In the genomic region with DNA sequence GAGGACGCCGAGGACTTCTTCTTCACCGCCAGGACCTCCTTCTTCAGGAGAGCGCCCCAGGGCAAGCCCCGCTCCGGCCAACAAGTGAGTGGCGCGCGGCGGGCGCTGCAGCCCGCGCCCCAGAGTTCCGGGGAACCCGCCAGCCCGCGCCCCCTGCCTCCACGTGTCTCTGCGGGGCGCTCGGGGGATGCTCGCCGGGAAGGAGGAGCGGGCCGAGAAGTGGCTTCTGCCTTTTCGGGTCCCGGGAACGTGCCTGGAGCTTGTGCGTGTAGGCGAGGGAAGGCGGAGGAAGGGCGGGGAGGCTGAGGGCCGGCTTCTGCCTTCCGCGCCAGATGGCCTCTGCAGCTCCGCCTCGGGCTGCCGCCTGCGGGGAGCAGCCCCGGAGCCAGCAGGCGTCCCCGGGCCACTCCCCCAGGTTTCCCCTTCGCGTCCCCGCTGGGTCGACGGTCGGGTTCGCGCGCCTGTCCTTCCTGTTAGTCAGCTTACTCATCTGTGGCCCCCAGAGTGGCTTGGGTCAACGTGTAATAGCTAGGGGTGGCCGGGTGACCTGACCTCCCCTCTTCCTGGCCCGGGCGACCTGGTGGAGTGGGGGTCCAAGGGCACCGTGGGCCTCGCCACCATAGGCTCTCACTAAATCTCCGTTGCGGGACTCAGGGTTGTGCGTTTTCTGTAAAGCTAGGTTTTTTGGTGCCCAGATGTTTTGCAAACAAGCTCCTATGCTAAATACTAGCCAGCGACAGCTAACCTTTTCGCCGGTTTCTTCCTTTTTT, we compare ENCODE assay signal across 8 cellular contexts. TPM values are rescaled to one million over a fixed set of nuclear protein-coding genes. Genes with fewer than 3 reads are reported as not detected.
A peak's percentile ranks its signal among the peaks of the same experiment; 100 is the strongest.
DNase-seq lines count a peak whose midpoint lies in the region; ATAC-seq lines count a peak whose summit lies in the region.

No MANE protein-coding gene starts in this region.

- ATAC-seq in GM21526 (IDR thresholded peaks at IDR 0.05; ENCODE audit: low FRiP score, unreplicated experiment) = peak; percentile 42

- H3K27me3 Mint-ChIP-seq in IgD-negative memory B cell = no peaks in the 10 kb centered on the region
- H3K27me3 Mint-ChIP-seq in T-helper 1 cell treated with Interleukin-12 subunit alpha and Interleukin-12 subunit beta and Interleukin-4 antibody, amounts not matched to agents 30 μg/mL and 1 μg/mL, for 36 hours (ENCODE audit: low read depth) = no peaks in the 10 kb centered on the region

- peak overlapping the region; percentile 89 to 99 (median 96) for H3K4me3 Mint-ChIP-seq in IgD-negative memory B cell
- peak overlapping the region; percentile 99 for H3K4me3 Mint-ChIP-seq in T-helper 1 cell treated with Interleukin-12 subunit alpha and Interleukin-12 subunit beta and Interleukin-4 antibody, amounts not matched to agents 30 μg/mL and 1 μg/mL, for 36 hours

- DNase-seq in ELR (ENCODE audit: low read depth) (peak; percentile 81), NCI-H128 (lab: John Stamatoyannopoulos, UW; ENCODE audit: unreplicated experiment) (no peak)
- peak; percentile 46 to 57 for DNase-seq in stimulated activated CD4-positive, alpha-beta T cell treated with anti-CD3 and anti-CD28 coated beads, Interleukin-12 subunit alpha, Interleukin-12 subunit beta, amount 100 ng/mL, for 24 hours (ENCODE audit: low read depth in 2 of 2)

- no peaks in the 10 kb centered on the region for H3K4me1 ChIP-seq in iPS-15b (ENCODE audit: control insufficient read depth, insufficient read depth, low read length)

- H3K9ac ChIP-seq in iPS-15b (ENCODE audit: low read depth, low read length) = peak overlapping the region; percentile 78

- peaks cover 2% of the 10 kb centered on the region for H3K36me3 Mint-ChIP-seq in IgD-negative memory B cell
- H3K36me3 Mint-ChIP-seq in T-helper 1 cell treated with Interleukin-12 subunit alpha and Interleukin-12 subunit beta and Interleukin-4 antibody, amounts not matched to agents 30 μg/mL and 1 μg/mL, for 36 hours (ENCODE audit: low read depth) = peaks cover 21% of the 10 kb centered on the region

- H3K27ac Mint-ChIP-seq in IgD-negative memory B cell = peak overlapping the region; percentile 74 to 99 (median 95)
- peak overlapping the region; percentile 90 for H3K27ac Mint-ChIP-seq in T-helper 1 cell treated with Interleukin-12 subunit alpha and Interleukin-12 subunit beta and Interleukin-4 antibody, amounts not matched to agents 30 μg/mL and 1 μg/mL, for 36 hours

- H3K36me3 ChIP-seq in iPS-15b (ENCODE audit: control insufficient read depth, insufficient read depth, low read length) = no peaks in the 10 kb centered on the region

- H3K4me1 Mint-ChIP-seq in IgD-negative memory B cell = peaks cover 30 to 35% (median 30%) of the 10 kb centered on the region in 3 donors
- H3K4me1 Mint-ChIP-seq in T-helper 1 cell treated with Interleukin-12 subunit alpha and Interleukin-12 subunit beta and Interleukin-4 antibody, amounts not matched to agents 30 μg/mL and 1 μg/mL, for 36 hours (ENCODE audit: low read depth) = peaks cover 28% of the 10 kb centered on the region

- no peaks in the 10 kb centered on the region for H3K9me3 Mint-ChIP-seq in IgD-negative memory B cell
- H3K9me3 Mint-ChIP-seq in T-helper 1 cell treated with Interleukin-12 subunit alpha and Interleukin-12 subunit beta and Interleukin-4 antibody, amounts not matched to agents 30 μg/mL and 1 μg/mL, for 36 hours = no peaks in the 10 kb centered on the region

- H3K9me3 ChIP-seq in iPS-15b (ENCODE audit: control insufficient read depth, insufficient read depth, low read length) = no peaks in the 10 kb centered on the region

- H3K27ac ChIP-seq in angular gyrus (ENCODE audit: low read depth, low read length) = peak overlapping the region; percentile 35

- H3K4me3 ChIP-seq in iPS-15b (ENCODE audit: low read depth, low read length) = peak overlapping the region; percentile 88

- no peaks in the 10 kb centered on the region for H3K27me3 ChIP-seq in iPS-15b (ENCODE audit: control insufficient read depth, insufficient read depth, low read length)

RNA-seq across cellular contexts. Expression of a gene that starts 0.6 kb away (rescaled TPM):
- polyA plus RNA-seq in IgD-negative memory B cell = 3.4 TPM
